Comparison of ENCODE assay signal across 1 cellular context in the genomic region with DNA sequence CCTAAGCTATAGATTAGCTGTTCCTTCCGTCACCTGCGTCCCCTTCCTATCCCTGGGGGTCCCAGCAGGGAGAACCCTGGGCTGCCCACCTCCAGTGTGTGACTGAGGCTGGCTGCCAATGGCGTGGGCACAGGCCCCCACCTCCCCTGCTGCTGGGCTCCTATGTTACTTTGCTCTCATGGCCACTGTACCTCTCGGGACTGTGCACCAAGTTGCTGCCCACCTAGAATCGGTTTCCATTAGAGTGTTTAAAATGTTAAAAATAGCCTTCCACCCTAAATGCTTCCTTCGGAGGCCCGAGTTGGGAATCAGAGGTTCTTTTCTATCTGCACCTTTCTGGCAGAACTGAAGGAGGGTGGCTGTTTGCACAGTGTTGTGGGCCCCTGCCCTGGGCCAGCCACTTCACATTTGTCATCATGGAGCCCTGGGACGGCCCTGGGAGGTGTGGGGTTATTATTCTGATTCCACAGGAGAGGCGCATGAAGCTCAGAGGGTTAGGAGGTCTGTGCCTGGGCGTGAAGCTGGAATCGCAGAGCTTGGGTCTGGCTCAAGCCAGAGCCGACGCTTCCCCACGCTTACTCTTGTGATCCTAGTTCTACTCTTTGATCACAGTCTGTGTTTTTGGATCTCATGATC.
TF ChIP-seq lines count a peak whose summit lies in the region.

No MANE protein-coding gene starts in this region.

TF ChIP-seq in HepG2, 621 proteins besides CTCF, POLR2A, EP300 and RAD21:
- TF ChIP-seq PHF5A (CRISPR knock-in tag; IDR thresholded peaks at IDR 0.05; ENCODE audit: low read depth, unreplicated experiment): no peak
TF ChIP-seq in HepG2: peak in this region for 0.
